2 cellular contexts compared by ENCODE assay signal in the genomic region with DNA sequence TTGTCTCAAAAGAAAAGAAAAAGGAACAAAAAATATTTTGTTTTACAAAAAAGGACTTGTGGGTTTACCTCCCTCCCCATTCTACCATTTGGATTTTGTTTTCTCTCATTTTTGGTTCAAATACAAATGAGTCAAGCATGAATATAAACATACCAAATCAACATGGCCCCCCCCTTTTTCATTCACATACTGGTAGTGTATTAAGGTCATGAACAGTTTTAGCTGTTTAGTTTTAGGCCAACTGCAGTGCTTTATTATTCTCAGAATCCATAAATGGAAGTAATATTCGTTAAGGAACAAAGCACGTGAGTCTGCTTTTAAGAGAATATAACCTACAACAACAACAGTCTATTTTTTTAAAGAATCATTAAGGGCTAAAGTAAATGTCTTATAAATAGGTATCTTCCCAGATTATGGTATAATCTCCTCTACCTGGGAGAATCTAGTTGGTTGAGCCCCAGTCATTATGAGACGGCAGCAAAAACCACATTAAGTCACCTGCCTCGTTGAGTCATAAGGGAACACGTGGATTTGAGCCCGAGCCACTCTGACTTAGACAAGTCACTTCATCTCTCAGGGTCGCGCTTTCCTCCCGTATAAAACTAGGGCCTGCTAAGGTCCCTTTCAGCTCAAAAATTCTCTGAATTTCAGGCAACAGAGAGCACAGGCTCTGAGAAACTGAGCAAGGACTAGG.
TF ChIP-seq lines count a peak whose summit lies in the region.

No MANE protein-coding gene starts in this region.

TF ChIP-seq in K562, 482 proteins besides CTCF, POLR2A, EP300 and RAD21:
- TF ChIP-seq FOSL1 (tag; conservative IDR thresholded peaks at IDR 0.05) (peak; percentile 28; the same call in 1 of the 2 replicates), ZNF707 (CRISPR knock-in tag; conservative IDR thresholded peaks at IDR 0.05) (no peak)
TF ChIP-seq in K562: peak in this region for 1.

TF ChIP-seq in GM23338, 12 proteins besides CTCF, POLR2A, EP300 and RAD21:
- no peak for TF ChIP-seq EZH2phosphoT487 (IDR thresholded peaks at IDR 0.05; ENCODE audit: unreplicated experiment)
- TF ChIP-seq, protein P1, sequence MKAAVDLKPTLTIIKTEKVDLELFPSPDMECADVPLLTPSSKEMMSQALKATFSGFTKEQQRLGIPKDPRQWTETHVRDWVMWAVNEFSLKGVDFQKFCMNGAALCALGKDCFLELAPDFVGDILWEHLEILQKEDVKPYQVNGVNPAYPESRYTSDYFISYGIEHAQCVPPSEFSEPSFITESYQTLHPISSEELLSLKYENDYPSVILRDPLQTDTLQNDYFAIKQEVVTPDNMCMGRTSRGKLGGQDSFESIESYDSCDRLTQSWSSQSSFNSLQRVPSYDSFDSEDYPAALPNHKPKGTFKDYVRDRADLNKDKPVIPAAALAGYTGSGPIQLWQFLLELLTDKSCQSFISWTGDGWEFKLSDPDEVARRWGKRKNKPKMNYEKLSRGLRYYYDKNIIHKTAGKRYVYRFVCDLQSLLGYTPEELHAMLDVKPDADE (IDR thresholded peaks at IDR 0.05) = no peak
- no peak for TF ChIP-seq CREB1 (CRISPR knock-in tag; IDR thresholded peaks at IDR 0.05; ENCODE audit: low read depth)
- TF ChIP-seq STAT1 (IDR thresholded peaks at IDR 0.05; ENCODE audit: unreplicated experiment) = no peak
- no peak for TF ChIP-seq JUNB (IDR thresholded peaks at IDR 0.05; ENCODE audit: unreplicated experiment)
- no peak for TF ChIP-seq REST (IDR thresholded peaks at IDR 0.05; ENCODE audit: unreplicated experiment)
- no peak for TF ChIP-seq EZH2 (IDR thresholded peaks at IDR 0.05; ENCODE audit: low read depth, unreplicated experiment)
